In the genomic region with DNA sequence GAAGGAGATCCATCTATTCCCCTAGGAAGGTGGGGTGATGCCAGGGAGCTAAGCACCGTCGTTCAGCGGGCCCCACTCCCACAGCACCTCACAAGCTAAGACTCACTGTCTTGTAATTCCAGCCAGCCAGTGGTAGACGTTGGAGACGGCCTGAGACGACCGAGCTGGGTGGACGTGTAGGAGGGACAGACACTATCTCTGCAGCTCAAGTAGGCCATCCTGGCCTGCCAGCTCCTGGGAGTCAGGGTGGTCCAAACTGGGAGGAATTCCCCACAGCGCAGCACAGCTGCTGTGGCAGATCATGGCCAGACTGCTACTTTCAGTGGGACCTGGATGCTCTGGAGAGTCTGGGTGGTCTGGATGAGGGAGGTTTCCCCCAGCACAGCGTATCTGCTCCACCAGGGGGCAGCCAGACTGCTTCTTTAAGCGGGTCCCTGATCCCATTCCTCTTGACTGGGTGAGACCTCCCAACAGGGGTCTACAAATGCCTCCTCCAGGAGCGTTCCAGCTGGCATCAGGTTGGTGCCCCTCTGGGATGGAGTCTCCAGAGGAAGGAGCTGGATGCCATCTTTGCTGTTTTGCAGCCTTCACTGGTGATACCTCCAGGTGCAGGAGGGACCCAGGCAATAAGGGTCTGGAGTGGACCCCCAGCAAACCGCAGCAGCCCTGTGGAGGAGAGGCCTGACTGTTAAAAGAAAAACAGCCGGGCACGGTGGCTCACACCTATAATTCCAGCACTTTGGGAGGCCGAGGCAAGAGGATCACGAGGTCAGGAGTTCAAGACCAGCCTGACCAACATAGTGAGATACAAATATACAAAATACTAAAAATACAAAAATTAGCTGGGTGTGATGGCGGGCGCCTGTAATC, we compare ENCODE assay signal across 12 cellular contexts. TPM values are rescaled to one million over a fixed set of nuclear protein-coding genes. Genes with fewer than 3 reads are reported as not detected.
DNase-seq lines count a peak whose midpoint lies in the region; ATAC-seq and TF ChIP-seq lines count a peak whose summit lies in the region.
"Had no signal": no experiment of that assay in that cellular context is flagged by ENCODE, and none has a peak within 500 bp of the region (broad histone marks: within the 10 kb centered on the region; RNA-seq: fewer than 3 reads in every experiment).

No MANE protein-coding gene starts in this region.

- H3K4me3 Mint-ChIP-seq in CD14-positive monocyte (no peak overlapping the region), activated B cell treated with CpG ODN at 0.5 μM for 24 hours (no peak overlapping the region)
- no peak overlapping the region for H3K4me3 Mint-ChIP-seq in naive thymus-derived CD4-positive, alpha-beta T cell

- no peak overlapping the region for H3K27ac ChIP-seq in naive thymus-derived CD4-positive, alpha-beta T cell (ENCODE audit: low read depth, low read length)
- H3K27ac ChIP-seq: SK-N-MC had no signal

- H3K27ac Mint-ChIP-seq in CD14-positive monocyte: no peak overlapping the region
- H3K27ac Mint-ChIP-seq in activated B cell treated with CpG ODN at 0.5 μM for 24 hours: no peak overlapping the region
- no peak overlapping the region for H3K27ac Mint-ChIP-seq in naive thymus-derived CD4-positive, alpha-beta T cell

- CTCF ChIA-PET in activated B cell treated with CpG ODN at 0.5 μM for 24 hours (lab: Charles Lee): interaction anchor here (1.0 to 1.6 kb wide), 4 partner anchors 53 to 91 kb away, joined by 3 to 7 read pairs (median 4); no protein-coding TSS in a partner anchor
- CTCF ChIA-PET in naive thymus-derived CD4-positive, alpha-beta T cell (lab: Charles Lee): interaction anchor here (0.6 to 4.2 kb wide), 7 partner anchors 13 to 318 kb away, joined by 3 to 16 read pairs (median 5); no protein-coding TSS in a partner anchor

- H3K9me3 Mint-ChIP-seq in CD14-positive monocyte: peaks cover 0 to 2% (median 0%) of the 10 kb centered on the region in 7 donors
- H3K9me3 Mint-ChIP-seq in activated B cell treated with CpG ODN at 0.5 μM for 24 hours: no peaks in the 10 kb centered on the region
- H3K9me3 Mint-ChIP-seq in naive thymus-derived CD4-positive, alpha-beta T cell: no peaks in the 10 kb centered on the region

- H3K36me3 Mint-ChIP-seq in CD14-positive monocyte (peaks cover 0 to 4% of the 10 kb centered on the region in 2 donors), activated B cell treated with CpG ODN at 0.5 μM for 24 hours (ENCODE audit: low read depth) (peaks cover 45% of the 10 kb centered on the region)
- peaks cover 3 to 36% (median 23%) of the 10 kb centered on the region in 5 donors for H3K36me3 Mint-ChIP-seq in naive thymus-derived CD4-positive, alpha-beta T cell

- no peaks in the 10 kb centered on the region for H3K4me1 Mint-ChIP-seq in CD14-positive monocyte
- H3K4me1 Mint-ChIP-seq in activated B cell treated with CpG ODN at 0.5 μM for 24 hours: peaks cover 37% of the 10 kb centered on the region
- H3K4me1 Mint-ChIP-seq in naive thymus-derived CD4-positive, alpha-beta T cell: peaks cover 18 to 46% (median 37%) of the 10 kb centered on the region in 7 donors

- POLR2A ChIA-PET in activated B cell treated with CpG ODN at 0.5 μM for 24 hours (lab: Charles Lee): interaction anchor here (1.4 kb wide), 1 partner anchor 13 kb away, joined by 4 read pairs; no protein-coding TSS in a partner anchor
- POLR2A ChIA-PET in naive thymus-derived CD4-positive, alpha-beta T cell (lab: Charles Lee): interaction anchor here (1.5 kb wide), 1 partner anchor 16 kb away, joined by 8 read pairs; no protein-coding TSS in a partner anchor

- ATAC-seq in activated B cell treated with CpG ODN at 0.5 μM for 24 hours (ENCODE audit: low read depth): peak; percentile 37
- no peak for ATAC-seq in HG02884 (IDR thresholded peaks at IDR 0.05; ENCODE audit: unreplicated experiment)
- ATAC-seq in naive thymus-derived CD4-positive, alpha-beta T cell: no peak

- no peaks in the 10 kb centered on the region for H3K9me3 ChIP-seq in naive thymus-derived CD4-positive, alpha-beta T cell (ENCODE audit: control insufficient read depth in 2 of 3, low read length in 3 of 3)

- H3K27me3 ChIP-seq in naive thymus-derived CD4-positive, alpha-beta T cell (ENCODE audit: control insufficient read depth in 2 of 2, insufficient read depth in 2 of 2, low read length in 2 of 2): no peaks in the 10 kb centered on the region

- H3K27me3 Mint-ChIP-seq in CD14-positive monocyte (ENCODE audit: low read depth in 3 of 3): peaks cover 2 to 6% (median 3%) of the 10 kb centered on the region in 3 donors
- H3K27me3 Mint-ChIP-seq in activated B cell treated with CpG ODN at 0.5 μM for 24 hours: no peaks in the 10 kb centered on the region
- peaks cover 0 to 2% (median 0%) of the 10 kb centered on the region in 5 donors for H3K27me3 Mint-ChIP-seq in naive thymus-derived CD4-positive, alpha-beta T cell

- no peak overlapping the region for H3K4me3 ChIP-seq in naive thymus-derived CD4-positive, alpha-beta T cell (ENCODE audit: low read length)
- H3K4me3 ChIP-seq: SK-N-MC had no signal

- H3K36me3 ChIP-seq in naive thymus-derived CD4-positive, alpha-beta T cell (ENCODE audit: control insufficient read depth in 2 of 3, insufficient read depth in 3 of 3, low read length in 3 of 3): peaks cover 0 to 45% (median 9%) of the 10 kb centered on the region in 3 experiments

- peaks cover 0 to 5% of the 10 kb centered on the region in 2 donors for H3K4me1 ChIP-seq in naive thymus-derived CD4-positive, alpha-beta T cell (ENCODE audit: control insufficient read depth in 2 of 2, insufficient read depth in 2 of 2, low read length in 2 of 2)

- DNase-seq in CD14-positive monocyte (ENCODE audit: low spot score): no peak
- no peak for DNase-seq in activated B cell treated with CpG ODN at 0.5 μM for 24 hours
- peak; percentile 54 for DNase-seq in iPS-NIHi11 (ENCODE audit: low spot score)
- DNase-seq in glomerular visceral epithelial cell (ENCODE audit: extremely low spot score): no peak
- DNase-seq in naive thymus-derived CD4-positive, alpha-beta T cell: no peak
- DNase-seq in hepatic stellate cell (ENCODE audit: low spot score): no peak
- DNase-seq: activated naive CD4-positive, alpha-beta T cell treated with Interleukin-2 at 50 U/mL for 16 hours; NCI-H1417 treated with DMSO at 0.1 percent for 48 hours had no signal

- TF ChIP-seq CTCF in CD14-positive monocyte (IDR thresholded peaks at IDR 0.05) (peak; percentile 38), GM12873 (IDR thresholded peaks at IDR 0.05; ENCODE audit: insufficient read depth, low read depth, low read length, missing control alignments) (peak; percentile 54), activated B cell treated with CpG ODN at 0.5 μM for 24 hours (IDR thresholded peaks at IDR 0.05) (no peak)

- intact Hi-C loops in CD14-positive monocyte (cut with micrococcal nuclease): no loop called here
- intact Hi-C loops in activated B cell treated with CpG ODN at 0.5 μM for 24 hours (cut with micrococcal nuclease): loop anchor here (1.0 to 2.0 kb wide), 2 partner anchors 15 to 45 kb away; no protein-coding TSS in a partner anchor
- intact Hi-C loops in naive thymus-derived CD4-positive, alpha-beta T cell (cut with micrococcal nuclease): loop anchor here (1.0 kb wide), 2 partner anchors 45 to 64 kb away; no protein-coding TSS in a partner anchor

RNA-seq across cellular contexts. Expression of gene GNB5, which starts 27.6 kb away (rescaled TPM):
- polyA plus RNA-seq in CD14-positive monocyte: 1 to 10 TPM; 4.3 to 5.4 TPM
- total RNA-seq in activated B cell treated with CpG ODN at 0.5 μM for 24 hours: 57.4 and 64.2 TPM in 2 replicates
- 10 to 100 TPM; 35.9 to 80.0 (median 50.7) TPM for total RNA-seq in naive thymus-derived CD4-positive, alpha-beta T cell
- 10 to 100 TPM; 35.1 to 49.0 TPM for polyA plus RNA-seq in naive thymus-derived CD4-positive, alpha-beta T cell

RNA-seq across cellular contexts. Expression of gene BCL2L10, which starts 51.0 kb away (rescaled TPM):
- not detected for polyA plus RNA-seq in CD14-positive monocyte
- total RNA-seq in activated B cell treated with CpG ODN at 0.5 μM for 24 hours: 0.39 and 0.42 TPM in 2 replicates
- total RNA-seq in naive thymus-derived CD4-positive, alpha-beta T cell: under 1 TPM in 1 of 5 experiments, not detected in 4; 0.59 TPM
- not detected for polyA plus RNA-seq in naive thymus-derived CD4-positive, alpha-beta T cell
- polyA plus RNA-seq: fibroblast of lung had no signal

Comparison
In these comparisons a context has a peak if more than half of its experiments do, and no peak if none do; other contexts are left out.
1. intact Hi-C loops: an anchor here in activated B cell treated with CpG ODN at 0.5 μM for 24 hours (1.0 to 2.0 kb wide) and naive thymus-derived CD4-positive, alpha-beta T cell (1.0 kb wide); none called in CD14-positive monocyte.